29 cellular contexts compared by ENCODE assay signal in genomic region chr20:53245581-53245980, GRCh38.
DNase-seq lines count a peak whose midpoint lies in the region; ATAC-seq, FAIRE-seq and TF ChIP-seq lines count a peak whose summit lies in the region.
"Had no signal": no experiment of that assay in that cellular context is flagged by ENCODE, and none has a peak within 500 bp of the region (broad histone marks: within the 10 kb centered on the region; RNA-seq: fewer than 3 reads in every experiment).

No MANE protein-coding gene starts in this region.

- no peaks in the 10 kb centered on the region for H3K9me3 ChIP-seq in K562 (replicated peaks; ENCODE audit: control insufficient read depth, insufficient read depth, low read depth, low read length)
- H3K9me3 ChIP-seq: A549; BLaER1 treated with 17β-estradiol and CSF1 and Interleukin-3, amounts not matched to agents 10 nM and 100 nM; SJSA1 had no signal

- H3K9me1 ChIP-seq in K562 (ENCODE audit: control insufficient read depth, insufficient read depth, low read length), result no peaks in the 10 kb centered on the region

- BruUV-seq in K562 (replicated peaks; lab: Mats Ljungman, UMichigan), result no TSS peak

- no peak for TF ChIP-seq CTCF in K562 (IDR thresholded peaks at IDR 0.05 in 2 of 3, conservative IDR thresholded peaks at IDR 0.05 in 1 of 3; ENCODE audit: insufficient read depth in 2 of 3, low read depth in 1 of 3, low read length in 3 of 3)

- peaks cover 9% of the 10 kb centered on the region for H3K27me3 Mint-ChIP-seq in activated CD8-positive, alpha-beta T cell treated with anti-CD3 and anti-CD28 coated beads, Interleukin-2, amount 10 ng/mL, durations not matched to agents 7 days and 5 days (ENCODE audit: low read depth)
- H3K27me3 Mint-ChIP-seq: CD4-positive, alpha-beta T cell had no signal

- no peaks in the 10 kb centered on the region for H3K9me3 Mint-ChIP-seq in activated CD8-positive, alpha-beta T cell treated with anti-CD3 and anti-CD28 coated beads, Interleukin-2, amount 10 ng/mL, durations not matched to agents 7 days and 5 days (ENCODE audit: insufficient read depth)
- H3K9me3 Mint-ChIP-seq: CD4-positive, alpha-beta T cell; T-helper 2 cell treated with Interferon-gamma antibody and Interleukin-4, amounts not matched to agents 5 μg/mL and 100 μg/mL, for 36 hours had no signal

- H3K27ac ChIP-seq in K562 (ENCODE audit: extremely low read depth, low read depth, low read length), result no peak overlapping the region
- H3K27ac ChIP-seq: A549; BLaER1 treated with 17β-estradiol and CSF1 and Interleukin-3, amounts not matched to agents 10 nM and 100 nM; KMS-11; SJSA1 had no signal

- in situ Hi-C loops in K562 (cut with MboI), result no loop called here

- intact Hi-C loops in K562 (cut with micrococcal nuclease) (no loop called here), sciatic nerve (cut with DNase I) (no loop called here)

- DNase-seq in GM12891 (ENCODE audit: insufficient read length, low spot score), result no peak
- DNase-seq in MV-4-11 (lab: John Stamatoyannopoulos, UW), result peak; percentile 26
- peak; percentile 25 for DNase-seq in NOMO-1 treated with dmso at 0.1 percent for 144 hours (lab: John Stamatoyannopoulos, UW; ENCODE audit: unreplicated experiment)
- no peak for DNase-seq in K562 (ENCODE audit: extremely low read depth in 1 of 4, low spot score in 3 of 4)
- DNase-seq in sciatic nerve (ENCODE audit: low spot score), result no peak
- DNase-seq in activated CD8-positive, alpha-beta T cell treated with anti-CD3 and anti-CD28 coated beads, Interleukin-2, amount 10 ng/mL, durations not matched to agents 7 days and 5 days, result no peak
- DNase-seq in NAMALWA (ENCODE audit: low spot score), result no peak
- DNase-seq: AML-193; CD4-positive, alpha-beta T cell; DMS79; EL; GDM1; HCEC 1CT; IMR-90; MM.1S; NCI-H1417 treated with DMSO at 0.1 percent for 48 hours; NCI-H1694 treated with DMSO at 0.1 percent for 48 hours; NCI-H2081; NCI-H446; NCI-H526 treated with DMSO at 0.1 percent for 48 hours; PC-3; T-helper 1 cell had no signal

- no peaks in the 10 kb centered on the region for H3K4me1 ChIP-seq in K562 (replicated peaks in 1 of 2; ENCODE audit: control insufficient read depth in 2 of 2, insufficient read depth in 2 of 2, low read length in 2 of 2)
- H3K4me1 ChIP-seq: A549; BLaER1 treated with 17β-estradiol and CSF1 and Interleukin-3, amounts not matched to agents 10 nM and 100 nM; SJSA1 had no signal

- FAIRE-seq in GM12891 (lab: Jason Lieb, UNC) (no peak), K562 (lab: Jason Lieb, UNC) (no peak)
- FAIRE-seq: A549, GM12892, H1 had no signal

- no peaks in the 10 kb centered on the region for H3K4me1 Mint-ChIP-seq in activated CD8-positive, alpha-beta T cell treated with anti-CD3 and anti-CD28 coated beads, Interleukin-2, amount 10 ng/mL, durations not matched to agents 7 days and 5 days (ENCODE audit: low read depth)

- H3K36me3 ChIP-seq in K562 (ENCODE audit: control insufficient read depth, insufficient read depth, low read length), result no peaks in the 10 kb centered on the region
- H3K36me3 ChIP-seq: BLaER1 treated with 17β-estradiol and CSF1 and Interleukin-3, amounts not matched to agents 10 nM and 100 nM; SJSA1 had no signal

- TF ChIP-seq EP300 in K562 (IDR thresholded peaks at IDR 0.05; ENCODE audit: low read length), result no peak

- H3K4me3 ChIP-seq in K562, result no peak overlapping the region
- H3K4me3 ChIP-seq: A549; BLaER1 treated with 17β-estradiol and CSF1 and Interleukin-3, amounts not matched to agents 10 nM and 100 nM; SJSA1 had no signal

- ATAC-seq in K562 (no peak), sciatic nerve (no peak)
- no peak for ATAC-seq in activated CD8-positive, alpha-beta T cell treated with anti-CD3 and anti-CD28 coated beads, Interleukin-2, amount 10 ng/mL, durations not matched to agents 7 days and 5 days
- ATAC-seq: A549, PC-3 had no signal

- no peaks in the 10 kb centered on the region for H3K79me2 ChIP-seq in K562 (ENCODE audit: control insufficient read depth, insufficient read depth, low read length)

- TF ChIP-seq RAD21 in K562 (CRISPR knock-in tag; conservative IDR thresholded peaks at IDR 0.05 in 1 of 2, IDR thresholded peaks at IDR 0.05 in 1 of 2), result no peak

- H3K36me3 Mint-ChIP-seq in activated CD8-positive, alpha-beta T cell treated with anti-CD3 and anti-CD28 coated beads, Interleukin-2, amount 10 ng/mL, durations not matched to agents 7 days and 5 days (ENCODE audit: low read depth), result no peaks in the 10 kb centered on the region

- no peak overlapping the region for H3K4me3 Mint-ChIP-seq in activated CD8-positive, alpha-beta T cell treated with anti-CD3 and anti-CD28 coated beads, Interleukin-2, amount 10 ng/mL, durations not matched to agents 7 days and 5 days
- H3K4me3 Mint-ChIP-seq: CD4-positive, alpha-beta T cell; T-helper 2 cell treated with Interferon-gamma antibody and Interleukin-4, amounts not matched to agents 5 μg/mL and 100 μg/mL, for 36 hours had no signal

- WGBS in K562 (ENCODE audit: insufficient coverage, low coverage, missing lambda C conversion rate), result 9% methylated on average over 1 of the region's 1 CpG

- no peak overlapping the region for H2AFZ ChIP-seq in K562 (ENCODE audit: low read depth, low read length)

- H3K27ac Mint-ChIP-seq in activated CD8-positive, alpha-beta T cell treated with anti-CD3 and anti-CD28 coated beads, Interleukin-2, amount 10 ng/mL, durations not matched to agents 7 days and 5 days, result no peak overlapping the region
- H3K27ac Mint-ChIP-seq: CD4-positive, alpha-beta T cell; T-helper 2 cell treated with Interferon-gamma antibody and Interleukin-4, amounts not matched to agents 5 μg/mL and 100 μg/mL, for 36 hours had no signal

- CTCF ChIA-PET in K562 (lab: Yijun Ruan, JAX; ENCODE audit: low intra/inter-chr PET ratio), result no interaction called here
- CTCF ChIA-PET in activated CD8-positive, alpha-beta T cell treated with anti-CD3 and anti-CD28 coated beads, Interleukin-2, amount 10 ng/mL, durations not matched to agents 7 days and 5 days (lab: Charles Lee), result no interaction called here

- TF ChIP-seq POLR2A in GM12891 (IDR thresholded peaks at IDR 0.05; ENCODE audit: low read depth, low read length), result no peak
- no peak for TF ChIP-seq POLR2A in K562 (conservative IDR thresholded peaks at IDR 0.05)

- H3K9ac ChIP-seq in K562 (ENCODE audit: insufficient read depth in 1 of 2, low read depth in 2 of 2, low read length in 2 of 2), result no peak overlapping the region
- H3K9ac ChIP-seq: BLaER1 treated with 17β-estradiol and CSF1 and Interleukin-3, amounts not matched to agents 10 nM and 100 nM; KMS-11 had no signal

- H3K4me2 ChIP-seq in K562 (ENCODE audit: insufficient read depth, low read length), result no peak overlapping the region
- H3K4me2 ChIP-seq: A549; BLaER1 treated with 17β-estradiol and CSF1 and Interleukin-3, amounts not matched to agents 10 nM and 100 nM; KMS-11 had no signal

- H3K27me3 ChIP-seq in K562 (ENCODE audit: control insufficient read depth in 2 of 2, insufficient read depth in 2 of 2, low read length in 2 of 2), result peaks cover 7 to 11% of the 10 kb centered on the region in 2 experiments
- H3K27me3 ChIP-seq: BLaER1 treated with 17β-estradiol and CSF1 and Interleukin-3, amounts not matched to agents 10 nM and 100 nM had no signal

- H4K20me1 ChIP-seq in K562 (replicated peaks; ENCODE audit: control insufficient read depth, insufficient read depth, low read length), result no peaks in the 10 kb centered on the region
- H4K20me1 ChIP-seq: BLaER1 treated with 17β-estradiol and CSF1 and Interleukin-3, amounts not matched to agents 10 nM and 100 nM had no signal

- POLR2A ChIA-PET in K562 (lab: Yijun Ruan, JAX), result no interaction called here
- POLR2A ChIA-PET in activated CD8-positive, alpha-beta T cell treated with anti-CD3 and anti-CD28 coated beads, Interleukin-2, amount 10 ng/mL, durations not matched to agents 7 days and 5 days (lab: Charles Lee), result no interaction called here

TF ChIP-seq in GM12891, 5 proteins besides CTCF, POLR2A, EP300 and RAD21:
- TF ChIP-seq SPI1 (IDR thresholded peaks at IDR 0.05; ENCODE audit: low read depth, low read length), result peak; percentile 44
- TF ChIP-seq TAF1 (IDR thresholded peaks at IDR 0.05; ENCODE audit: low read depth, low read length), result no peak
- TF ChIP-seq POU2F2 (IDR thresholded peaks at IDR 0.05; ENCODE audit: low read depth, low read length), result no peak
- TF ChIP-seq PAX5 (IDR thresholded peaks at IDR 0.05; ENCODE audit: insufficient read depth, low read length, severe bottlenecking), result no peak

TF ChIP-seq in K562, 482 proteins besides CTCF, POLR2A, EP300 and RAD21:
- TF ChIP-seq TRIM28 (IDR thresholded peaks at IDR 0.05) (no peak), ZNF696 (CRISPR knock-in tag; conservative IDR thresholded peaks at IDR 0.05) (no peak), PATZ1 (CRISPR knock-in tag; IDR thresholded peaks at IDR 0.05; ENCODE audit: borderline replicate concordance) (no peak), ZBTB5 (IDR thresholded peaks at IDR 0.05) (no peak), SPI1 (IDR thresholded peaks at IDR 0.05; ENCODE audit: borderline replicate concordance, low read depth, low read length) (peak; percentile 92)

Comparison
In these comparisons a context has a peak if more than half of its experiments do, and no peak if none do; other contexts are left out.
1. DNase-seq: peak in MV-4-11 (single experiment) and NOMO-1 treated with dmso at 0.1 percent for 144 hours (single experiment); none in GM12891 (single experiment), K562 (0 of 4), sciatic nerve (single experiment), activated CD8-positive, alpha-beta T cell treated with anti-CD3 and anti-CD28 coated beads, Interleukin-2, amount 10 ng/mL, durations not matched to agents 7 days and 5 days (single experiment) and NAMALWA (single experiment).